Comparison of ENCODE assay signal across 1 cellular context in the genomic region with DNA sequence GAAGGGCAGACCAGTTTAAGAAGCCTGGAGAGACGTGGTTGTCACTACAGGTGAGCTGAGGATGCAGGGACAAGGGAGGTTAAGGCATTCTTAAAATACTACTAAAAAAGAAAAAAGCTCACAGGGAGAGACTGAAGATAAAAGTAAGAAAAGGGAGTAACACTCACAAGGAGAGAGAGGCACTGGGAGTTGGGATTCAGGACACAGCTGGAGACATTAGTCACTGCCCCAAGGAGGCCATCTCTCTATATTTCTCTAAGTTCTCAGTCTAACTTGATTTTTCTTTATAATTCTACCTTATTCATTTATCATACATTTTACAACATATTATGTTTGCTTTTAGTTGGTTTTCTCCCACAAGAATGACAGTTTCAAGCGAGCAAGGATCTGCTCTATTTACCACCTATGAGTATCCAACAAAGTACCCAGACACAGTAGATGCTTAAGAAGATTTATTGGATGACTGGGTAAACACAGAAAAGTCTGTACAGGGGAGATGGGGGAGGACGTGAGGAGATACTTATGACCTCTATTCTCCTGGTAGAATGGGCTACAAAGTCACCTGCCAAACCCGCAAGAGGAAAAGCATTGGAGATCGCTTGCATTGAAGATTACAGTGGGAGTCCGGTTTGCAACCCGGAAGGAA.
TF ChIP-seq lines count a peak whose summit lies in the region.

No MANE protein-coding gene starts in this region.

TF ChIP-seq in A549, 52 proteins besides CTCF, POLR2A, EP300 and RAD21 (continued from another document):
- TF ChIP-seq, protein P1, sequence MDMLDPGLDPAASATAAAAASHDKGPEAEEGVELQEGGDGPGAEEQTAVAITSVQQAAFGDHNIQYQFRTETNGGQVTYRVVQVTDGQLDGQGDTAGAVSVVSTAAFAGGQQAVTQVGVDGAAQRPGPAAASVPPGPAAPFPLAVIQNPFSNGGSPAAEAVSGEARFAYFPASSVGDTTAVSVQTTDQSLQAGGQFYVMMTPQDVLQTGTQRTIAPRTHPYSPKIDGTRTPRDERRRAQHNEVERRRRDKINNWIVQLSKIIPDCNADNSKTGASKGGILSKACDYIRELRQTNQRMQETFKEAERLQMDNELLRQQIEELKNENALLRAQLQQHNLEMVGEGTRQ (IDR thresholded peaks at IDR 0.05) = no peak
- TF ChIP-seq MAZ (IDR thresholded peaks at IDR 0.05; ENCODE audit: borderline replicate concordance, low read depth, low read length) (no peak), POLR2AphosphoS2 (conservative IDR thresholded peaks at IDR 0.05; ENCODE audit: low read length) (no peak)
